ENCODE assay signal across 26 cellular contexts in genomic region chr17:44902135-44902760, GRCh38. TPM values are rescaled to one million over a fixed set of nuclear protein-coding genes. Genes with fewer than 3 reads are reported as not detected.
DNase-seq lines count a peak whose midpoint lies in the region; ATAC-seq, FAIRE-seq and TF ChIP-seq lines count a peak whose summit lies in the region.
"Had no signal": no experiment of that assay in that cellular context is flagged by ENCODE, and none has a peak within 500 bp of the region (broad histone marks: within the 10 kb centered on the region; RNA-seq: fewer than 3 reads in every experiment).

No MANE protein-coding gene starts in this region.

- peaks cover 63% of the 10 kb centered on the region for H3K4me1 Mint-ChIP-seq in HFFc6 (ENCODE audit: low read depth)
- peaks cover 6 to 23% (median 21%) of the 10 kb centered on the region in 4 donors for H3K4me1 Mint-ChIP-seq in naive thymus-derived CD8-positive, alpha-beta T cell

- H3K4me3 ChIP-seq in SJSA1 = no peak overlapping the region
- no peak overlapping the region for H3K4me3 ChIP-seq in endothelial cell of umbilical vein (replicated peaks in 1 of 3; ENCODE audit: insufficient read depth in 1 of 3, low read depth in 1 of 3, low read length in 3 of 3)
- H3K4me3 ChIP-seq in skeletal muscle satellite cell (ENCODE audit: low read length) = no peak overlapping the region
- no peak overlapping the region for H3K4me3 ChIP-seq in foreskin fibroblast (ENCODE audit: low read depth in 1 of 2, low read length in 2 of 2)
- H3K4me3 ChIP-seq: sigmoid colon, tibial nerve had no signal

- H3K9me1 ChIP-seq in endothelial cell of umbilical vein (replicated peaks; ENCODE audit: control insufficient read depth, extremely low read depth, insufficient read depth, low read length) = no peaks in the 10 kb centered on the region

- H3K27me3 Mint-ChIP-seq in HFFc6 (ENCODE audit: insufficient read depth) = peaks cover 7% of the 10 kb centered on the region
- peaks cover 0 to 21% (median 5%) of the 10 kb centered on the region in 5 donors for H3K27me3 Mint-ChIP-seq in naive thymus-derived CD8-positive, alpha-beta T cell

- DNase-seq in HFFc6 = no peak
- DNase-seq in SJSA1 (ENCODE audit: low read depth in 1 of 2, low spot score in 2 of 2) = no peak
- DNase-seq in endothelial cell of umbilical vein (ENCODE audit: low read depth, low spot score) = no peak
- DNase-seq in germinal center (ENCODE audit: low spot score) = no peak
- no peak for DNase-seq in naive thymus-derived CD8-positive, alpha-beta T cell
- no peak for DNase-seq in foreskin fibroblast
- DNase-seq: activated CD4-positive, alpha-beta memory T cell treated with anti-CD3 and anti-CD28 coated beads, Interleukin-2, amount 10 ng/mL, durations not matched to agents 7 days and 5 days; activated CD4-positive, CD25-positive, alpha-beta regulatory T cell treated with anti-CD3 and anti-CD28 coated beads, Interleukin-2, amount 50 U/mL, for 72 hours; activated CD8-positive, alpha-beta memory T cell treated with anti-CD3 and anti-CD28 coated beads, Interleukin-2, amount 50 U/mL, for 4 hours; activated naive CD4-positive, alpha-beta T cell; GOT3; left cardiac atrium; NCI-H1092 treated with DMSO at 0.1 percent for 48 hours; NCI-H1930; NCI-H510A; nucleus accumbens; sigmoid colon; stimulated activated CD4-positive, alpha-beta T cell treated with anti-CD3 and anti-CD28 coated beads, Interleukin-4, amount 100 ng/mL, for 24 hours; T-helper 2 cell had no signal

- H3K27ac ChIP-seq in SJSA1 = peak overlapping the region; percentile 14
- peak overlapping the region; percentile 54 for H3K27ac ChIP-seq in endothelial cell of umbilical vein (ENCODE audit: insufficient read depth, low read depth, low read length)
- H3K27ac ChIP-seq: brain microvascular endothelial cell, tibial nerve had no signal

- POLR2A ChIA-PET in endothelial cell of umbilical vein (lab: Charles Lee) = interaction anchor here (1.2 kb wide), 1 partner anchor 119 kb away, joined by 3 read pairs; no protein-coding TSS in a partner anchor
- POLR2A ChIA-PET in naive thymus-derived CD8-positive, alpha-beta T cell (lab: Charles Lee) = interaction anchor here (1.4 kb wide), 1 partner anchor 159 kb away, joined by 3 read pairs; the partner anchor contains the start of gene NMT1

- H3K9me3 ChIP-seq in SJSA1 (replicated peaks) (no peaks in the 10 kb centered on the region), endothelial cell of umbilical vein (replicated peaks; ENCODE audit: control insufficient read depth, insufficient read depth, low read length) (no peaks in the 10 kb centered on the region), skeletal muscle satellite cell (replicated peaks; ENCODE audit: low read length) (no peaks in the 10 kb centered on the region)
- H3K9me3 ChIP-seq: sigmoid colon, tibial nerve had no signal

- H4K20me1 ChIP-seq in endothelial cell of umbilical vein (replicated peaks; ENCODE audit: control insufficient read depth, extremely low read depth, insufficient read depth, low read length) = no peaks in the 10 kb centered on the region

- FAIRE-seq in endothelial cell of umbilical vein (lab: Jason Lieb, UNC) = no peak

- intact Hi-C loops in endothelial cell of umbilical vein (cut with micrococcal nuclease) = no loop called here

- H3K79me2 ChIP-seq in endothelial cell of umbilical vein (ENCODE audit: control insufficient read depth, insufficient read depth, low read length) = peaks cover 18% of the 10 kb centered on the region

- no peak for ATAC-seq in naive thymus-derived CD8-positive, alpha-beta T cell
- ATAC-seq: left cardiac atrium had no signal

- H2AFZ ChIP-seq in endothelial cell of umbilical vein (ENCODE audit: low read depth, low read length) = no peak overlapping the region

- TF ChIP-seq CTCF in HFFc6 (IDR thresholded peaks at IDR 0.05) (no peak), endothelial cell of umbilical vein (IDR thresholded peaks at IDR 0.05; ENCODE audit: extremely low read depth in 1 of 2, insufficient read depth in 1 of 2, low read depth in 1 of 2, low read length in 2 of 2) (no peak), foreskin fibroblast (IDR thresholded peaks at IDR 0.05; ENCODE audit: low read depth, low read length) (no peak)

- CTCF ChIA-PET in endothelial cell of umbilical vein (lab: Charles Lee) = interaction anchor here (1.0 to 6.2 kb wide), 9 partner anchors 8 to 233 kb away, joined by 3 to 94 read pairs (median 8); partner anchors contain the start of genes ACBD4 and GFAP

- H3K4me3 Mint-ChIP-seq in HFFc6 = peak overlapping the region; percentile 55; the same call in 1 of the 2 replicates
- peak overlapping the region in 2 of 10 donors; percentile 2 to 22 for H3K4me3 Mint-ChIP-seq in naive thymus-derived CD8-positive, alpha-beta T cell
- H3K4me3 Mint-ChIP-seq: activated CD4-positive, alpha-beta memory T cell treated with anti-CD3 and anti-CD28 coated beads, Interleukin-2, amount 10 ng/mL, durations not matched to agents 7 days and 5 days had no signal

- dilution Hi-C loops in endothelial cell of umbilical vein (cut with MboI; ENCODE audit: extremely low pct_ligation_motif_present, low sequenced_read_pairs) = no loop called here

- H3K36me3 ChIP-seq in SJSA1 (no peaks in the 10 kb centered on the region), endothelial cell of umbilical vein (ENCODE audit: control insufficient read depth in 2 of 2, extremely low read depth in 1 of 2, insufficient read depth in 2 of 2, low read length in 2 of 2) (no peaks in the 10 kb centered on the region), skeletal muscle satellite cell (ENCODE audit: insufficient read depth, low read length) (no peaks in the 10 kb centered on the region)
- H3K36me3 ChIP-seq: brain microvascular endothelial cell, sigmoid colon, tibial nerve had no signal

- H3K27me3 ChIP-seq in SJSA1 (replicated peaks) (no peaks in the 10 kb centered on the region), endothelial cell of umbilical vein (ENCODE audit: control insufficient read depth in 2 of 2, insufficient read depth in 2 of 2, low read length in 2 of 2) (no peaks in the 10 kb centered on the region), skeletal muscle satellite cell (ENCODE audit: control insufficient read depth, insufficient read depth, low read length) (no peaks in the 10 kb centered on the region)
- H3K27me3 ChIP-seq: brain microvascular endothelial cell, sigmoid colon, tibial nerve had no signal

- peak overlapping the region; percentile 100 for H3K27ac Mint-ChIP-seq in HFFc6
- H3K27ac Mint-ChIP-seq in naive thymus-derived CD8-positive, alpha-beta T cell = peak overlapping the region in 1 of 10 donors; percentile 13
- H3K27ac Mint-ChIP-seq: activated CD4-positive, alpha-beta memory T cell treated with anti-CD3 and anti-CD28 coated beads, Interleukin-2, amount 10 ng/mL, durations not matched to agents 7 days and 5 days had no signal

- H3K9ac ChIP-seq in endothelial cell of umbilical vein (replicated peaks; ENCODE audit: extremely low read depth, insufficient read depth, low read length) = no peak overlapping the region
- no peak overlapping the region for H3K9ac ChIP-seq in skeletal muscle satellite cell (ENCODE audit: low read depth, low read length)

- no TSS peak for BruUV-seq in endothelial cell of umbilical vein (replicated peaks; lab: Mats Ljungman, UMichigan)

- TF ChIP-seq POLR2A in endothelial cell of umbilical vein (IDR thresholded peaks at IDR 0.05; ENCODE audit: low read depth, low read length) = no peak

- peaks cover 6% of the 10 kb centered on the region; the same call in 1 of the 2 replicates for H3K36me3 Mint-ChIP-seq in HFFc6 (ENCODE audit: low read depth)
- no peaks in the 10 kb centered on the region for H3K36me3 Mint-ChIP-seq in naive thymus-derived CD8-positive, alpha-beta T cell

- peaks cover 63% of the 10 kb centered on the region for H3K4me1 ChIP-seq in SJSA1 (replicated peaks)
- H3K4me1 ChIP-seq in endothelial cell of umbilical vein (ENCODE audit: control insufficient read depth, extremely low read depth, insufficient read depth, low read length) = peaks cover 56% of the 10 kb centered on the region
- peaks cover 53% of the 10 kb centered on the region for H3K4me1 ChIP-seq in skeletal muscle satellite cell (ENCODE audit: control insufficient read depth, insufficient read depth, low read length)

- H3K4me2 ChIP-seq in endothelial cell of umbilical vein (ENCODE audit: insufficient read depth, low read length) (peak overlapping the region; percentile 18), skeletal muscle satellite cell (ENCODE audit: low read length) (peak overlapping the region; percentile 50)

- H3K9me3 Mint-ChIP-seq in HFFc6 = no peaks in the 10 kb centered on the region
- no peaks in the 10 kb centered on the region for H3K9me3 Mint-ChIP-seq in naive thymus-derived CD8-positive, alpha-beta T cell
- H3K9me3 Mint-ChIP-seq: activated CD4-positive, alpha-beta memory T cell treated with anti-CD3 and anti-CD28 coated beads, Interleukin-2, amount 10 ng/mL, durations not matched to agents 7 days and 5 days had no signal

RNA-seq across cellular contexts. Expression of gene EFTUD2, which starts 3.0 kb away (rescaled TPM):
- 100 to 1,000 TPM; 117 to 129 (median 122) TPM for total RNA-seq in HFFc6 (2021; fragmentation: NEBNext Ultra II Directional; extraction: Animal tissue kit (Norgen Biotek cat#: 25700))
- 158 and 179 TPM in 2 replicates for total RNA-seq in SJSA1 (2014; rRNA removed; shearing (Covaris generic))
- total RNA-seq in endothelial cell of umbilical vein = 170 and 171 TPM in 2 replicates
- polyA plus RNA-seq in endothelial cell of umbilical vein = 118 and 125 TPM in 2 replicates
- 100.0 and 122 TPM in 2 replicates for polyA plus RNA-seq in endothelial cell of umbilical vein (2011; cell fraction: cytosol; rRNA removed)
- polyA plus RNA-seq in endothelial cell of umbilical vein (2011; cell fraction: nucleus; rRNA removed) = 181 and 232 TPM in 2 replicates
- polyA plus RNA-seq in endothelial cell of umbilical vein (2012) = 170 and 194 TPM in 2 replicates
- 235 and 248 TPM in 2 replicates for polyA minus RNA-seq in endothelial cell of umbilical vein
- polyA minus RNA-seq in endothelial cell of umbilical vein (2011; cell fraction: cytosol; rRNA and poly(A)+ RNA removed) = 116 TPM
- polyA minus RNA-seq in endothelial cell of umbilical vein (2011; cell fraction: nucleus; rRNA and poly(A)+ RNA removed) = 159 and 194 TPM in 2 replicates
- 94.4 and 120 TPM in 2 replicates for total RNA-seq in skeletal muscle satellite cell (2012; rRNA removed)
- 100 to 1,000 TPM; 101 to 113 TPM for total RNA-seq in naive thymus-derived CD8-positive, alpha-beta T cell
- polyA plus RNA-seq in naive thymus-derived CD8-positive, alpha-beta T cell = 10 to 100 TPM; 57.0 to 79.0 (median 68.3) TPM

RNA-seq across cellular contexts. Expression of gene GFAP, which starts 13.1 kb away (rescaled TPM):
- total RNA-seq in HFFc6 (2021; fragmentation: NEBNext Ultra II Directional; extraction: Animal tissue kit (Norgen Biotek cat#: 25700)) = not detected
- not detected in 2 replicates for total RNA-seq in SJSA1 (2014; rRNA removed; shearing (Covaris generic))
- total RNA-seq in endothelial cell of umbilical vein = 0.42 TPM in 1 of 2 replicates, not detected in the other
- polyA plus RNA-seq in endothelial cell of umbilical vein = 0.07 and 0.16 TPM in 2 replicates
- 0.04 and 0.06 TPM in 2 replicates for polyA plus RNA-seq in endothelial cell of umbilical vein (2011; cell fraction: cytosol; rRNA removed)
- polyA plus RNA-seq in endothelial cell of umbilical vein (2011; cell fraction: nucleus; rRNA removed) = not detected in 2 replicates
- 0.15 and 0.21 TPM in 2 replicates for polyA plus RNA-seq in endothelial cell of umbilical vein (2012)
- polyA minus RNA-seq in endothelial cell of umbilical vein = not detected in 2 replicates
- polyA minus RNA-seq in endothelial cell of umbilical vein (2011; cell fraction: cytosol; rRNA and poly(A)+ RNA removed) = not detected
- 0.10 TPM in 1 of 2 replicates, not detected in the other for polyA minus RNA-seq in endothelial cell of umbilical vein (2011; cell fraction: nucleus; rRNA and poly(A)+ RNA removed)
- total RNA-seq in skeletal muscle satellite cell (2012; rRNA removed) = under 0.01 TPM in 1 of 2 replicates, not detected in the other
- not detected for total RNA-seq in naive thymus-derived CD8-positive, alpha-beta T cell
- polyA plus RNA-seq in naive thymus-derived CD8-positive, alpha-beta T cell = under 1 TPM in 2 of 3 donors, not detected in 1; 0.06 to 0.24 TPM
- total RNA-seq: activated CD4-positive, alpha-beta memory T cell treated with anti-CD3 and anti-CD28 coated beads, Interleukin-2, amount 10 ng/mL, durations not matched to agents 7 days and 5 days; glomerular endothelial cell; sigmoid colon had no signal

RNA-seq across cellular contexts. Expression of gene KIF18B, which starts 45.3 kb away (rescaled TPM):
- 10 to 100 TPM; 11.4 to 25.6 (median 24.1) TPM for total RNA-seq in HFFc6 (2021; fragmentation: NEBNext Ultra II Directional; extraction: Animal tissue kit (Norgen Biotek cat#: 25700))
- total RNA-seq in SJSA1 (2014; rRNA removed; shearing (Covaris generic)) = 7.8 and 14.0 TPM in 2 replicates
- total RNA-seq in endothelial cell of umbilical vein = 48.4 and 50.3 TPM in 2 replicates
- polyA plus RNA-seq in endothelial cell of umbilical vein = 24.5 and 25.2 TPM in 2 replicates
- 18.5 and 19.1 TPM in 2 replicates for polyA plus RNA-seq in endothelial cell of umbilical vein (2011; cell fraction: cytosol; rRNA removed)
- polyA plus RNA-seq in endothelial cell of umbilical vein (2011; cell fraction: nucleus; rRNA removed) = 63.3 and 66.2 TPM in 2 replicates
- polyA plus RNA-seq in endothelial cell of umbilical vein (2012) = 7.9 and 15.2 TPM in 2 replicates
- polyA minus RNA-seq in endothelial cell of umbilical vein = 27.0 and 27.5 TPM in 2 replicates
- polyA minus RNA-seq in endothelial cell of umbilical vein (2011; cell fraction: cytosol; rRNA and poly(A)+ RNA removed) = 20.6 TPM
- polyA minus RNA-seq in endothelial cell of umbilical vein (2011; cell fraction: nucleus; rRNA and poly(A)+ RNA removed) = 30.2 and 31.6 TPM in 2 replicates
- 4.4 and 4.6 TPM in 2 replicates for total RNA-seq in skeletal muscle satellite cell (2012; rRNA removed)
- not detected for total RNA-seq in naive thymus-derived CD8-positive, alpha-beta T cell
- not detected for polyA plus RNA-seq in naive thymus-derived CD8-positive, alpha-beta T cell

RNA-seq across cellular contexts. Expression of gene HIGD1B, which starts 54.6 kb away (rescaled TPM):
- total RNA-seq in HFFc6 (2021; fragmentation: NEBNext Ultra II Directional; extraction: Animal tissue kit (Norgen Biotek cat#: 25700)) = not detected
- total RNA-seq in SJSA1 (2014; rRNA removed; shearing (Covaris generic)) = not detected in 2 replicates
- not detected in 2 replicates for total RNA-seq in endothelial cell of umbilical vein
- polyA plus RNA-seq in endothelial cell of umbilical vein = not detected in 2 replicates
- not detected in 2 replicates for polyA plus RNA-seq in endothelial cell of umbilical vein (2011; cell fraction: cytosol; rRNA removed)
- not detected in 2 replicates for polyA plus RNA-seq in endothelial cell of umbilical vein (2011; cell fraction: nucleus; rRNA removed)
- polyA plus RNA-seq in endothelial cell of umbilical vein (2012) = not detected in 2 replicates
- polyA minus RNA-seq in endothelial cell of umbilical vein = not detected in 2 replicates
- not detected for polyA minus RNA-seq in endothelial cell of umbilical vein (2011; cell fraction: cytosol; rRNA and poly(A)+ RNA removed)
- not detected in 2 replicates for polyA minus RNA-seq in endothelial cell of umbilical vein (2011; cell fraction: nucleus; rRNA and poly(A)+ RNA removed)
- total RNA-seq in skeletal muscle satellite cell (2012; rRNA removed) = not detected in 2 replicates
- total RNA-seq in naive thymus-derived CD8-positive, alpha-beta T cell = not detected
- under 1 TPM in 2 of 3 donors, not detected in 1; 0.35 to 0.75 TPM for polyA plus RNA-seq in naive thymus-derived CD8-positive, alpha-beta T cell
- total RNA-seq: activated CD4-positive, alpha-beta memory T cell treated with anti-CD3 and anti-CD28 coated beads, Interleukin-2, amount 10 ng/mL, durations not matched to agents 7 days and 5 days; glomerular endothelial cell; HT-29; myocyte; pulmonary artery endothelial cell had no signal
